Comparison of ENCODE assay signal across 21 cellular contexts in genomic region chr7:46576950-46577349, GRCh38.
DNase-seq lines count a peak whose midpoint lies in the region; TF ChIP-seq lines count a peak whose summit lies in the region.
"Had no signal": no experiment of that assay in that cellular context is flagged by ENCODE, and none has a peak within 500 bp of the region (broad histone marks: within the 10 kb centered on the region; RNA-seq: fewer than 3 reads in every experiment).

No MANE protein-coding gene starts in this region.

- CTCF ChIA-PET in PC-9 (lab: Charles Lee) = interaction anchor here (0.7 kb wide), 1 partner anchor 1510 kb away, joined by 4 read pairs; no protein-coding TSS in a partner anchor
- CTCF ChIA-PET in activated CD4-positive, alpha-beta T cell treated with anti-CD3 and anti-CD28 coated beads, Interleukin-2, amount 10 ng/mL, durations not matched to agents 7 days and 5 days (lab: Charles Lee) = no interaction called here

- DNase-seq in EL (peak; percentile 47), PC-9 (peak in 1 of 2 experiments; percentile 38), fibroblast of peridontal ligament (ENCODE audit: extremely low read depth) (peak; percentile 44), osteoblast (ENCODE audit: insufficient read length, low spot score, missing footprints) (no peak), OCI-M1 (lab: John Stamatoyannopoulos, UW) (no peak), type B pancreatic cell (ENCODE audit: extremely low spot score, unreplicated experiment) (no peak), tibial artery (no peak)
- no peak for DNase-seq in activated CD4-positive, alpha-beta T cell treated with anti-CD3 and anti-CD28 coated beads, Interleukin-2, amount 10 ng/mL, durations not matched to agents 7 days and 5 days
- DNase-seq: activated CD4-positive, alpha-beta T cell treated with anti-CD3 and anti-CD28 coated beads for 36 hours; AML-193; DMS79; NCI-H1092 treated with DMSO at 0.1 percent for 48 hours; NCI-H2107; NCI-H524 treated with DMSO at 0.1 percent for 48 hours; SIG-M5; stimulated activated CD4-positive, alpha-beta T cell treated with anti-CD3 and anti-CD28 coated beads, Interleukin-4, amount 100 ng/mL, for 24 hours; stomach had no signal

- H3K27me3 ChIP-seq in PC-9 (ENCODE audit: insufficient read depth, low read depth) (no peaks in the 10 kb centered on the region), osteoblast (ENCODE audit: insufficient read depth, low read length) (no peaks in the 10 kb centered on the region), tibial artery (no peaks in the 10 kb centered on the region)
- H3K27me3 ChIP-seq: stomach had no signal

- H3K36me3 Mint-ChIP-seq in type B pancreatic cell = peaks cover 5% of the 10 kb centered on the region
- no peaks in the 10 kb centered on the region for H3K36me3 Mint-ChIP-seq in activated CD4-positive, alpha-beta T cell treated with anti-CD3 and anti-CD28 coated beads, Interleukin-2, amount 10 ng/mL, durations not matched to agents 7 days and 5 days (ENCODE audit: low read depth)
- H3K36me3 Mint-ChIP-seq: activated naive CD4-positive, alpha-beta T cell treated with anti-CD3 and anti-CD28 coated beads, Interleukin-2, amount 50 U/mL, for 24 hours had no signal

- intact Hi-C loops in PC-9 (cut with micrococcal nuclease; ENCODE audit: unreplicated experiment) (no loop called here), tibial artery (cut with DNase I; ENCODE audit: low total_unique reads) (no loop called here)

- TF ChIP-seq CTCF in PC-9 (conservative IDR thresholded peaks at IDR 0.05) = no peak
- no peak for TF ChIP-seq CTCF in osteoblast (IDR thresholded peaks at IDR 0.05; ENCODE audit: extremely low read depth, low read depth, low read length)
- no peak for TF ChIP-seq CTCF in type B pancreatic cell (conservative IDR thresholded peaks at IDR 0.05)
- no peak for TF ChIP-seq CTCF in tibial artery (IDR thresholded peaks at IDR 0.05)

- H3K27ac ChIP-seq in PC-9 (no peak overlapping the region), osteoblast (ENCODE audit: low read depth, low read length) (peak overlapping the region; percentile 82), tibial artery (no peak overlapping the region)
- H3K27ac ChIP-seq: stomach had no signal

- H4K20me1 ChIP-seq in PC-9 (ENCODE audit: insufficient read depth) (no peaks in the 10 kb centered on the region), osteoblast (ENCODE audit: insufficient read depth, low read length) (no peaks in the 10 kb centered on the region)

- H2AFZ ChIP-seq in PC-9 (no peak overlapping the region), osteoblast (ENCODE audit: low read length) (peak overlapping the region; percentile 34)

- no peak overlapping the region for H3K4me3 Mint-ChIP-seq in type B pancreatic cell
- no peak overlapping the region for H3K4me3 Mint-ChIP-seq in activated CD4-positive, alpha-beta T cell treated with anti-CD3 and anti-CD28 coated beads, Interleukin-2, amount 10 ng/mL, durations not matched to agents 7 days and 5 days
- H3K4me3 Mint-ChIP-seq: activated CD4-positive, alpha-beta T cell treated with anti-CD3 and anti-CD28 coated beads for 36 hours; activated naive CD4-positive, alpha-beta T cell treated with anti-CD3 and anti-CD28 coated beads, Interleukin-2, amount 50 U/mL, for 24 hours; activated T-helper 1 cell treated with anti-CD3 and anti-CD28 coated beads, Interleukin-12 subunit alpha, Interleukin-12 subunit beta, Interleukin-2, Interleukin-4 antibody, amounts not matched to agents 30 ng/mL and 10 ng/mL and 1 ng/mL, durations not matched to agents 14 hours and 24 hours and 36 hours; neural crest cell had no signal

- no peak overlapping the region for H3K4me3 ChIP-seq in PC-9
- no peak overlapping the region for H3K4me3 ChIP-seq in osteoblast (ENCODE audit: insufficient read depth, low read length)
- H3K4me3 ChIP-seq in tibial artery = no peak overlapping the region
- H3K4me3 ChIP-seq: stomach had no signal

- peak overlapping the region; percentile 6; the same call in 1 of the 2 replicates for H3K4me2 ChIP-seq in PC-9
- no peak overlapping the region for H3K4me2 ChIP-seq in osteoblast (ENCODE audit: insufficient read depth, low read length)

- H3K9me3 Mint-ChIP-seq in type B pancreatic cell = peaks cover 15% of the 10 kb centered on the region
- peaks cover 2% of the 10 kb centered on the region for H3K9me3 Mint-ChIP-seq in activated CD4-positive, alpha-beta T cell treated with anti-CD3 and anti-CD28 coated beads, Interleukin-2, amount 10 ng/mL, durations not matched to agents 7 days and 5 days

- H3K9me3 ChIP-seq in PC-9 (ENCODE audit: insufficient read depth, low read depth) (no peaks in the 10 kb centered on the region; the same call in 1 of the 2 replicates), osteoblast (ENCODE audit: low read depth, low read length) (no peaks in the 10 kb centered on the region), tibial artery (no peaks in the 10 kb centered on the region)
- H3K9me3 ChIP-seq: stomach had no signal

- H3K79me2 ChIP-seq in PC-9 (ENCODE audit: low read depth) = no peaks in the 10 kb centered on the region
- H3K79me2 ChIP-seq in osteoblast (ENCODE audit: insufficient read depth, low read length) = no peaks in the 10 kb centered on the region

- no peak overlapping the region for H3K27ac Mint-ChIP-seq in type B pancreatic cell
- no peak overlapping the region for H3K27ac Mint-ChIP-seq in activated CD4-positive, alpha-beta T cell treated with anti-CD3 and anti-CD28 coated beads, Interleukin-2, amount 10 ng/mL, durations not matched to agents 7 days and 5 days
- H3K27ac Mint-ChIP-seq: activated CD4-positive, alpha-beta T cell treated with anti-CD3 and anti-CD28 coated beads for 36 hours; activated naive CD4-positive, alpha-beta T cell treated with anti-CD3 and anti-CD28 coated beads, Interleukin-2, amount 50 U/mL, for 24 hours; activated T-helper 1 cell treated with anti-CD3 and anti-CD28 coated beads, Interleukin-12 subunit alpha, Interleukin-12 subunit beta, Interleukin-2, Interleukin-4 antibody, amounts not matched to agents 30 ng/mL and 10 ng/mL and 1 ng/mL, durations not matched to agents 14 hours and 24 hours and 36 hours; progenitor cell of endocrine pancreas had no signal

- H3K27me3 Mint-ChIP-seq in type B pancreatic cell = no peaks in the 10 kb centered on the region
- no peaks in the 10 kb centered on the region for H3K27me3 Mint-ChIP-seq in activated CD4-positive, alpha-beta T cell treated with anti-CD3 and anti-CD28 coated beads, Interleukin-2, amount 10 ng/mL, durations not matched to agents 7 days and 5 days
- H3K27me3 Mint-ChIP-seq: activated CD4-positive, alpha-beta T cell treated with anti-CD3 and anti-CD28 coated beads for 36 hours; activated naive CD4-positive, alpha-beta T cell treated with anti-CD3 and anti-CD28 coated beads, Interleukin-2, amount 50 U/mL, for 24 hours; progenitor cell of endocrine pancreas had no signal

- POLR2A ChIA-PET in PC-9 (lab: Charles Lee; ENCODE audit: unreplicated experiment) = no interaction called here
- POLR2A ChIA-PET in activated CD4-positive, alpha-beta T cell treated with anti-CD3 and anti-CD28 coated beads, Interleukin-2, amount 10 ng/mL, durations not matched to agents 7 days and 5 days (lab: Charles Lee) = no interaction called here

- H3K9me2 ChIP-seq in PC-9 (ENCODE audit: insufficient read depth) = no peaks in the 10 kb centered on the region

- no TSS peak for BruUV-seq in PC-9 (replicated peaks; lab: Mats Ljungman, UMichigan)

- H3F3A ChIP-seq in PC-9 (ENCODE audit: insufficient read depth, low read depth) = no peaks in the 10 kb centered on the region

- H3K4me1 ChIP-seq in PC-9 (replicated peaks; ENCODE audit: insufficient read depth) = peaks cover 7% of the 10 kb centered on the region; the same call in 1 of the 2 replicates
- peaks cover 16% of the 10 kb centered on the region for H3K4me1 ChIP-seq in osteoblast (ENCODE audit: insufficient read depth, low read length)
- H3K4me1 ChIP-seq in tibial artery = no peaks in the 10 kb centered on the region
- H3K4me1 ChIP-seq: stomach had no signal

- H3K36me3 ChIP-seq in PC-9 (ENCODE audit: low read depth) (no peaks in the 10 kb centered on the region), osteoblast (ENCODE audit: insufficient read depth, low read length) (no peaks in the 10 kb centered on the region), tibial artery (no peaks in the 10 kb centered on the region)
- H3K36me3 ChIP-seq: stomach had no signal

- peaks cover 7% of the 10 kb centered on the region for H3K4me1 Mint-ChIP-seq in type B pancreatic cell (ENCODE audit: unreplicated experiment)
- no peaks in the 10 kb centered on the region for H3K4me1 Mint-ChIP-seq in activated CD4-positive, alpha-beta T cell treated with anti-CD3 and anti-CD28 coated beads, Interleukin-2, amount 10 ng/mL, durations not matched to agents 7 days and 5 days
- H3K4me1 Mint-ChIP-seq: activated CD4-positive, alpha-beta T cell treated with anti-CD3 and anti-CD28 coated beads for 36 hours; activated naive CD4-positive, alpha-beta T cell treated with anti-CD3 and anti-CD28 coated beads, Interleukin-2, amount 50 U/mL, for 24 hours; neural crest cell had no signal

Comparison
In these comparisons a context has a peak if more than half of its experiments do, and no peak if none do; other contexts are left out.
1. DNase-seq: peak in EL (single experiment) and fibroblast of peridontal ligament (single experiment); none in osteoblast (single experiment), OCI-M1 (single experiment), type B pancreatic cell (single experiment), activated CD4-positive, alpha-beta T cell treated with anti-CD3 and anti-CD28 coated beads, Interleukin-2, amount 10 ng/mL, durations not matched to agents 7 days and 5 days (single experiment) and tibial artery (0 of 2).